Comparison of ENCODE assay signal across 22 cellular contexts in genomic region chr6:17476506-17476905, GRCh38.
"Had no signal": no experiment of that assay in that cellular context is flagged by ENCODE, and none has a peak within 500 bp of the region (broad histone marks: within the 10 kb centered on the region; RNA-seq: fewer than 3 reads in every experiment).

No MANE protein-coding gene starts in this region.

- H3K4me3 ChIP-seq: colonic mucosa, left lung, tibial nerve had no signal

- H3K36me3 Mint-ChIP-seq: activated naive CD8-positive, alpha-beta T cell treated with anti-CD3 and anti-CD28 coated beads, Interleukin-2, amount 10 ng/mL, durations not matched to agents 7 days and 5 days had no signal

- H3K27ac ChIP-seq: colonic mucosa, left lung, neutrophil, parathyroid adenoma, tibial nerve had no signal

- H3K4me1 Mint-ChIP-seq: activated CD4-positive, alpha-beta T cell treated with anti-CD3 and anti-CD28 coated beads, Interleukin-2, amount 10 ng/mL, durations not matched to agents 24 days and 14 days; activated naive CD8-positive, alpha-beta T cell treated with anti-CD3 and anti-CD28 coated beads, Interleukin-2, amount 10 ng/mL, durations not matched to agents 7 days and 5 days; central memory CD8-positive, alpha-beta T cell had no signal

- H3K9me3 ChIP-seq: colonic mucosa, left lung, neutrophil, tibial nerve had no signal

- H3K27ac Mint-ChIP-seq: activated CD4-positive, alpha-beta T cell treated with anti-CD3 and anti-CD28 coated beads, Interleukin-2, amount 10 ng/mL, durations not matched to agents 24 days and 14 days; activated CD8-positive, alpha-beta T cell treated with anti-CD3 and anti-CD28 coated beads for 36 hours; activated naive CD8-positive, alpha-beta T cell treated with anti-CD3 and anti-CD28 coated beads, Interleukin-2, amount 10 ng/mL, durations not matched to agents 7 days and 5 days; activated T-cell treated with anti-CD3 and anti-CD28 coated beads, Interleukin-2, amount 50 U/mL, for 24 hours; activated T-helper 2 cell treated with anti-CD3 and anti-CD28 coated beads, Interferon-gamma antibody, Interleukin-2, Interleukin-4, amounts not matched to agents 10 μg/mL and 5 μg/mL and 100 μg/mL, durations not matched to agents 14 hours and 24 hours and 36 hours had no signal

- H3K9me3 Mint-ChIP-seq: activated CD4-positive, alpha-beta T cell treated with anti-CD3 and anti-CD28 coated beads, Interleukin-2, amount 10 ng/mL, durations not matched to agents 24 days and 14 days; activated CD8-positive, alpha-beta T cell treated with anti-CD3 and anti-CD28 coated beads for 36 hours; activated naive CD8-positive, alpha-beta T cell treated with anti-CD3 and anti-CD28 coated beads, Interleukin-2, amount 10 ng/mL, durations not matched to agents 7 days and 5 days; activated T-cell treated with anti-CD3 and anti-CD28 coated beads, Interleukin-2, amount 50 U/mL, for 24 hours; activated T-helper 2 cell treated with anti-CD3 and anti-CD28 coated beads, Interferon-gamma antibody, Interleukin-2, Interleukin-4, amounts not matched to agents 10 μg/mL and 5 μg/mL and 100 μg/mL, durations not matched to agents 14 hours and 24 hours and 36 hours; central memory CD8-positive, alpha-beta T cell had no signal

- H3K4me3 Mint-ChIP-seq: activated CD4-positive, alpha-beta T cell treated with anti-CD3 and anti-CD28 coated beads, Interleukin-2, amount 10 ng/mL, durations not matched to agents 24 days and 14 days; activated CD8-positive, alpha-beta T cell treated with anti-CD3 and anti-CD28 coated beads for 36 hours; activated naive CD8-positive, alpha-beta T cell treated with anti-CD3 and anti-CD28 coated beads, Interleukin-2, amount 10 ng/mL, durations not matched to agents 7 days and 5 days; activated T-cell treated with anti-CD3 and anti-CD28 coated beads, Interleukin-2, amount 50 U/mL, for 24 hours; central memory CD8-positive, alpha-beta T cell had no signal

- H3K9ac ChIP-seq: parathyroid adenoma had no signal

- H3K36me3 ChIP-seq: colonic mucosa, left lung, neutrophil, tibial nerve had no signal

- DNase-seq: activated CD4-positive, alpha-beta T cell treated with anti-CD3 and anti-CD28 coated beads, Interleukin-2, amount 10 ng/mL, durations not matched to agents 24 days and 14 days; activated CD8-positive, alpha-beta T cell treated with anti-CD3 and anti-CD28 coated beads for 36 hours; activated naive CD4-positive, alpha-beta T cell treated with Interleukin-2 at 50 U/mL for 16 hours; activated naive CD8-positive, alpha-beta T cell treated with anti-CD3 and anti-CD28 coated beads, Interleukin-2, amount 10 ng/mL, durations not matched to agents 7 days and 5 days; activated T-cell treated with anti-CD3 and anti-CD28 coated beads, Interleukin-2, amount 50 U/mL, for 24 hours; amygdala; colonic mucosa; foreskin melanocyte; head of caudate nucleus; left lung; mammary epithelial cell; stimulated activated CD4-positive, alpha-beta T cell treated with anti-CD3 and anti-CD28 coated beads, Interleukin-12 subunit alpha, Interleukin-12 subunit beta, amount 100 ng/mL, for 4 hours; stimulated activated CD4-positive, alpha-beta T cell treated with anti-CD3 and anti-CD28 coated beads, Interleukin-1b, Interleukin-23, amount 100 ng/mL, for 48 hours; stimulated activated CD8-positive, alpha-beta memory T cell treated with anti-CD3 and anti-CD28 coated beads, Interleukin-4, amount 100 ng/mL, for 48 hours; stimulated activated naive CD4-positive, alpha-beta T cell; T-helper 1 cell; T-helper 9 cell had no signal

- H3K27me3 ChIP-seq: colonic mucosa, left lung, neutrophil, tibial nerve had no signal

- H3K4me1 ChIP-seq: left lung, tibial nerve had no signal
